ENCODE assay signal across 18 cellular contexts in genomic region chr2:121907905-121908304, GRCh38.
A peak's percentile ranks its signal among the peaks of the same experiment; 100 is the strongest.
DNase-seq lines count a peak whose midpoint lies in the region; ATAC-seq and TF ChIP-seq lines count a peak whose summit lies in the region.
"Had no signal": no experiment of that assay in that cellular context is flagged by ENCODE, and none has a peak within 500 bp of the region (broad histone marks: within the 10 kb centered on the region; RNA-seq: fewer than 3 reads in every experiment).

No MANE protein-coding gene starts in this region.

- no peaks in the 10 kb centered on the region for H3K4me1 ChIP-seq in RWPE2 (ENCODE audit: insufficient read depth, poor library complexity, severe bottlenecking)
- H3K4me1 ChIP-seq: Peyer's patch had no signal

- no peak overlapping the region for H3K27ac ChIP-seq in RWPE2 (ENCODE audit: poor library complexity, severe bottlenecking)
- H3K27ac ChIP-seq: Peyer's patch had no signal

- no peaks in the 10 kb centered on the region for H3K9me3 ChIP-seq in RWPE2 (ENCODE audit: severe bottlenecking)
- H3K9me3 ChIP-seq: mucosa of descending colon, Peyer's patch had no signal

- DNase-seq in NCI-H748 (lab: John Stamatoyannopoulos, UW; ENCODE audit: unreplicated experiment), result peak; percentile 5
- DNase-seq in NCI-H748 treated with DMSO at 0.1 percent for 48 hours (lab: John Stamatoyannopoulos, UW), result no peak
- peak; percentile 11 for DNase-seq in NCI-H1436 treated with DMSO at 0.1 percent for 48 hours (lab: John Stamatoyannopoulos, UW)
- DNase-seq in RWPE2 (ENCODE audit: low spot score), result no peak
- DNase-seq in posterior vena cava (ENCODE audit: low spot score), result peak; percentile 69
- DNase-seq in activated CD4-positive, alpha-beta T cell treated with anti-CD3 and anti-CD28 coated beads for 48 hours, result no peak
- DNase-seq in erythroblast (lab: John Stamatoyannopoulos, UW), result no peak
- DNase-seq: activated naive CD4-positive, alpha-beta T cell treated with anti-CD3 and anti-CD28 coated beads, Interleukin-2, amount 50 U/mL, for 16 hours; activated T-cell treated with anti-CD3 and anti-CD28 coated beads, Interleukin-2, amount 50 U/mL, for 1 hour; foreskin melanocyte; KBM-7; mucosa of descending colon; NCI-H1048; NCI-H82; Peyer's patch; stimulated activated CD4-positive, alpha-beta T cell treated with anti-CD3 and anti-CD28 coated beads, Interleukin-2, amount 100 ng/mL, for 24 hours had no signal

- no peak for TF ChIP-seq POLR2A in erythroblast (IDR thresholded peaks at IDR 0.05; ENCODE audit: low read length)

- no peaks in the 10 kb centered on the region for H3K36me3 ChIP-seq in RWPE2 (ENCODE audit: low read depth)
- H3K36me3 ChIP-seq: Peyer's patch had no signal

- ATAC-seq in RWPE2 (ENCODE audit: low read depth) (peak; percentile 10; the same call in 1 of the 3 replicates), GM21717 (IDR thresholded peaks at IDR 0.05; ENCODE audit: unreplicated experiment) (no peak)
- ATAC-seq: left lobe of liver, mucosa of descending colon had no signal

- no peak overlapping the region for H3K4me3 ChIP-seq in RWPE2 (ENCODE audit: severe bottlenecking)
- H3K4me3 ChIP-seq: mucosa of descending colon, Peyer's patch had no signal

- no peak for TF ChIP-seq CTCF in RWPE2 (IDR thresholded peaks at IDR 0.05; ENCODE audit: poor library complexity, severe bottlenecking)

- peaks cover 5% of the 10 kb centered on the region for H3K27me3 ChIP-seq in RWPE2 (ENCODE audit: insufficient read depth, poor library complexity, severe bottlenecking)
- H3K27me3 ChIP-seq: Peyer's patch had no signal

- intact Hi-C loops in posterior vena cava (cut with DNase I), result no loop called here

Comparison
In these comparisons a context has a peak if more than half of its experiments do, and no peak if none do; other contexts are left out.
1. DNase-seq: peak in NCI-H748 (single experiment), NCI-H1436 treated with DMSO at 0.1 percent for 48 hours (single experiment) and posterior vena cava (single experiment); none in NCI-H748 treated with DMSO at 0.1 percent for 48 hours (single experiment), RWPE2 (single experiment), activated CD4-positive, alpha-beta T cell treated with anti-CD3 and anti-CD28 coated beads for 48 hours (single experiment) and erythroblast (0 of 2).